In genomic region chr16:19886061-19886792, GRCh38 we compare ENCODE assay signal across 1 cellular context.
TF ChIP-seq lines count a peak whose summit lies in the region.

No MANE protein-coding gene starts in this region.

TF ChIP-seq in HepG2, 621 proteins besides CTCF, POLR2A, EP300 and RAD21 (continued from another document and continues in another):
- peak; percentile 71 for TF ChIP-seq MIER3 (CRISPR knock-in tag; IDR thresholded peaks at IDR 0.05; ENCODE audit: borderline replicate concordance)
- TF ChIP-seq THAP11 (CRISPR knock-in tag; IDR thresholded peaks at IDR 0.05): peak; percentile 61; the same call in 1 of the 2 replicates
- peak; percentile 95; the same call in 1 of the 2 replicates for TF ChIP-seq ZNF512B (CRISPR knock-in tag; IDR thresholded peaks at IDR 0.05; ENCODE audit: borderline replicate concordance)
- TF ChIP-seq ZNF563 (CRISPR knock-in tag; IDR thresholded peaks at IDR 0.05): 0 out of 2 replicates have a peak, but pooled peaks have one; percentile 43
- no peak for TF ChIP-seq ZNF891 (CRISPR knock-in tag; IDR thresholded peaks at IDR 0.05)
- TF ChIP-seq ZNF234 (CRISPR knock-in tag; conservative IDR thresholded peaks at IDR 0.05): no peak
- no peak for TF ChIP-seq ZNF557 (CRISPR knock-in tag; IDR thresholded peaks at IDR 0.05)
- peak; percentile 42 for TF ChIP-seq SKI (IDR thresholded peaks at IDR 0.05; ENCODE audit: partially characterized antibody)
- no peak; the same call in 1 of the 2 replicates for TF ChIP-seq ATF7-NPFF (CRISPR knock-in tag; IDR thresholded peaks at IDR 0.05; ENCODE audit: low read depth)
- peak; percentile 61; the same call in 1 of the 2 replicates for TF ChIP-seq ZHX2 (IDR thresholded peaks at IDR 0.05; ENCODE audit: low read depth)
- peak; percentile 51; the same call in 1 of the 2 replicates for TF ChIP-seq ZHX2 (CRISPR knock-in tag; IDR thresholded peaks at IDR 0.05; ENCODE audit: borderline replicate concordance)
- no peak for TF ChIP-seq ELK4 (CRISPR knock-in tag; IDR thresholded peaks at IDR 0.05; ENCODE audit: borderline replicate concordance)
- TF ChIP-seq ZNF598 (CRISPR knock-in tag; IDR thresholded peaks at IDR 0.05; ENCODE audit: borderline replicate concordance): no peak
- no peak for TF ChIP-seq CENPBD1 (CRISPR knock-in tag; IDR thresholded peaks at IDR 0.05; ENCODE audit: borderline replicate concordance, low read depth)
- peak; percentile 46; the same call in 1 of the 2 replicates for TF ChIP-seq SOX5 (CRISPR knock-in tag; IDR thresholded peaks at IDR 0.05; ENCODE audit: borderline replicate concordance)
- 0 out of 2 replicates have a peak, but pooled peaks have one; percentile 69 for TF ChIP-seq HOXA7 (CRISPR knock-in tag; IDR thresholded peaks at IDR 0.05)
- TF ChIP-seq ZNF180 (CRISPR knock-in tag; IDR thresholded peaks at IDR 0.05; ENCODE audit: borderline replicate concordance, low read depth): no peak
- no peak for TF ChIP-seq ARNTL (CRISPR knock-in tag; IDR thresholded peaks at IDR 0.05)
- TF ChIP-seq ZNF577 (CRISPR knock-in tag; IDR thresholded peaks at IDR 0.05; ENCODE audit: borderline replicate concordance, low read depth): no peak
- no peak for TF ChIP-seq ARID2 (CRISPR knock-in tag; IDR thresholded peaks at IDR 0.05; ENCODE audit: borderline replicate concordance)
- peak; percentile 89 for TF ChIP-seq ZNF501 (CRISPR knock-in tag; IDR thresholded peaks at IDR 0.05)
- 0 out of 2 replicates have a peak, but pooled peaks have one; percentile 19 for TF ChIP-seq ZFYVE20 (CRISPR knock-in tag; IDR thresholded peaks at IDR 0.05; ENCODE audit: borderline replicate concordance, low read depth)
- TF ChIP-seq ZEB1 (IDR thresholded peaks at IDR 0.05; ENCODE audit: insufficient replicate concordance, low read depth): no peak
- no peak for TF ChIP-seq HDAC1 (CRISPR knock-in tag; IDR thresholded peaks at IDR 0.05)
- no peak for TF ChIP-seq KLF13 (CRISPR knock-in tag; IDR thresholded peaks at IDR 0.05)
- TF ChIP-seq ZSCAN31 (CRISPR knock-in tag; IDR thresholded peaks at IDR 0.05; ENCODE audit: low read depth): no peak
- TF ChIP-seq HNF4A (CRISPR knock-in tag; IDR thresholded peaks at IDR 0.05): no peak
- no peak for TF ChIP-seq ZNF747 (CRISPR knock-in tag; IDR thresholded peaks at IDR 0.05; ENCODE audit: borderline replicate concordance)
- peak; percentile 100 for TF ChIP-seq STAG1 (CRISPR knock-in tag; IDR thresholded peaks at IDR 0.05)
- no peak for TF ChIP-seq CEBPZ (IDR thresholded peaks at IDR 0.05; ENCODE audit: low read length)
- no peak for TF ChIP-seq ZNF83 (CRISPR knock-in tag; IDR thresholded peaks at IDR 0.05; ENCODE audit: borderline replicate concordance)
- no peak for TF ChIP-seq DNMT1 (CRISPR knock-in tag; IDR thresholded peaks at IDR 0.05)
- 0 out of 2 replicates have a peak, but pooled peaks have one; percentile 28 for TF ChIP-seq RERE (CRISPR knock-in tag; IDR thresholded peaks at IDR 0.05; ENCODE audit: low read depth)
- no peak for TF ChIP-seq GPN1 (CRISPR knock-in tag; IDR thresholded peaks at IDR 0.05; ENCODE audit: borderline replicate concordance)
- TF ChIP-seq ZNF224 (CRISPR knock-in tag; IDR thresholded peaks at IDR 0.05): no peak
- TF ChIP-seq ATF2 (CRISPR knock-in tag; IDR thresholded peaks at IDR 0.05): peak; percentile 38; the same call in 1 of the 2 replicates
- TF ChIP-seq POGZ (CRISPR knock-in tag; IDR thresholded peaks at IDR 0.05): no peak
